28 cellular contexts compared by ENCODE assay signal in genomic region chr20:53999077-53999476, GRCh38.
"Had no signal": no experiment of that assay in that cellular context is flagged by ENCODE, and none has a peak within 500 bp of the region (broad histone marks: within the 10 kb centered on the region; RNA-seq: fewer than 3 reads in every experiment).

No MANE protein-coding gene starts in this region.

- H3K4me1 ChIP-seq: colonic mucosa, esophagus squamous epithelium, gastrocnemius medialis, heart right ventricle, left lung, lower lobe of right lung had no signal

- FAIRE-seq: endometrium, islet of Langerhans, keratinocyte had no signal

- ATAC-seq: effector memory CD8-positive, alpha-beta T cell; esophagus mucosa; gastrocnemius medialis; heart right ventricle; left cardiac atrium; left lung; left ventricle myocardium superior; lower lobe of right lung; mucosa of descending colon; naive thymus-derived CD4-positive, alpha-beta T cell had no signal

- H3K9me3 ChIP-seq: colonic mucosa, gastrocnemius medialis had no signal

- H3K27ac ChIP-seq: colonic mucosa, epithelial cell of prostate, esophagus squamous epithelium, gastrocnemius medialis, heart right ventricle, left lung, lower lobe of right lung had no signal

- H3K4me3 ChIP-seq: colonic mucosa, esophagus squamous epithelium, gastrocnemius medialis, heart right ventricle, left lung, lower lobe of right lung, mucosa of descending colon had no signal

- H3K36me3 ChIP-seq: colonic mucosa, esophagus squamous epithelium, gastrocnemius medialis, heart right ventricle, left lung, lower lobe of right lung had no signal

- H3K4me3 Mint-ChIP-seq: dendritic cell treated with granulocyte-macrophage colony-stimulating factor and Interleukin-4, amounts not matched to agents 40 ng/mL and 50 ng/mL, for 4 days; effector memory CD8-positive, alpha-beta T cell; endodermal cell; mesothelial cell of epicardium; naive thymus-derived CD4-positive, alpha-beta T cell had no signal

- H3K27me3 ChIP-seq: colonic mucosa, gastrocnemius medialis, left lung had no signal

- H3K4me1 Mint-ChIP-seq: endodermal cell, mesothelial cell of epicardium had no signal

- DNase-seq: colonic mucosa; cortex of kidney; effector CD8-positive, alpha-beta T cell; effector memory CD8-positive, alpha-beta T cell; endodermal cell; erythroblast; esophagus squamous epithelium; foreskin fibroblast; foreskin melanocyte; gastrocnemius medialis; glutamatergic neuron; head of caudate nucleus; heart right ventricle; hippocampal formation; left cardiac atrium; left lung; left ventricle myocardium superior; lower lobe of right lung; mesenchymal stem cell; mucosa of descending colon; naive thymus-derived CD4-positive, alpha-beta T cell had no signal

- H3K27ac Mint-ChIP-seq: dendritic cell treated with granulocyte-macrophage colony-stimulating factor and Interleukin-4, amounts not matched to agents 40 ng/mL and 50 ng/mL, for 4 days; endodermal cell; mesothelial cell of epicardium; naive thymus-derived CD4-positive, alpha-beta T cell had no signal

- H3K36me3 Mint-ChIP-seq: mesothelial cell of epicardium had no signal
